ENCODE assay signal across 8 cellular contexts in genomic region chr14:103527408-103528157, GRCh38. TPM values are rescaled to one million over a fixed set of nuclear protein-coding genes. Genes with fewer than 3 reads are reported as not detected.
A peak's percentile ranks its signal among the peaks of the same experiment; 100 is the strongest.
DNase-seq lines count a peak whose midpoint lies in the region; ATAC-seq and TF ChIP-seq lines count a peak whose summit lies in the region.

No MANE protein-coding gene starts in this region.

- DNase-seq in SIG-M5 treated with dmso at 0.1 percent for 504 hours (lab: John Stamatoyannopoulos, UW; ENCODE audit: unreplicated experiment): peak; percentile 32
- DNase-seq in SIG-M5 (lab: John Stamatoyannopoulos, UW): no peak
- DNase-seq in HCT116 (ENCODE audit: low read depth, low spot score): no peak
- DNase-seq in RWPE2 (ENCODE audit: low spot score): no peak
- DNase-seq in fibroblast of mammary gland (ENCODE audit: low read depth): peak; percentile 82
- DNase-seq in stimulated activated CD8-positive, alpha-beta memory T cell treated with anti-CD3 and anti-CD28 coated beads, Interleukin-15, amount 100 ng/mL, for 48 hours (ENCODE audit: low read depth in 2 of 2): peak; percentile 34 to 36
- no peak for DNase-seq in NCI-H1105 (lab: John Stamatoyannopoulos, UW)
- DNase-seq in NCI-H226: no peak

- no peak for ATAC-seq in HCT116
- ATAC-seq in RWPE2 (ENCODE audit: low read depth): no peak

- intact Hi-C loops in HCT116 (cut with micrococcal nuclease): no loop called here

- TF ChIP-seq RAD21 in HCT116 (IDR thresholded peaks at IDR 0.05; ENCODE audit: low read depth): no peak

- RAD21 ChIA-PET in HCT116 (lab: Charles Lee; ENCODE audit: low non-redundant PET in 1 of 2, low total read pairs in 2 of 2, uncharacterized antibody in 2 of 2, unreplicated experiment in 2 of 2): no interaction called here

- no peaks in the 10 kb centered on the region for H4K20me1 ChIP-seq in HCT116 (ENCODE audit: insufficient read depth)

- H3K27ac ChIP-seq in HCT116 (ENCODE audit: low read depth, low read length) (peak overlapping the region; percentile 55; the same call in 1 of the 2 replicates), RWPE2 (ENCODE audit: poor library complexity, severe bottlenecking) (peak overlapping the region; percentile 33)

- peaks cover 15 to 40% of the 10 kb centered on the region in 2 experiments; a peak in 3 of 4 replicates for H3K4me1 ChIP-seq in HCT116 (ENCODE audit: control insufficient read depth in 1 of 2, insufficient read depth in 2 of 2, low read length in 2 of 2)
- H3K4me1 ChIP-seq in RWPE2 (ENCODE audit: insufficient read depth, poor library complexity, severe bottlenecking): peaks cover 6% of the 10 kb centered on the region

- H3K4me3 ChIP-seq in HCT116 (replicated peaks in 1 of 2; ENCODE audit: low read depth in 1 of 2, low read length in 2 of 2) (peak overlapping the region in 1 of 2 experiments; percentile 97; a peak in 3 of 4 replicates), RWPE2 (ENCODE audit: severe bottlenecking) (no peak overlapping the region), fibroblast of mammary gland (ENCODE audit: control insufficient read depth, low read depth, low read length) (peak overlapping the region; percentile 52)

- TF ChIP-seq CTCF in HCT116 (IDR thresholded peaks at IDR 0.05 in 2 of 3, conservative IDR thresholded peaks at IDR 0.05 in 1 of 3; ENCODE audit: borderline replicate concordance in 1 of 3, insufficient read depth in 1 of 3, low read depth in 2 of 3, low read length in 2 of 3) (no peak), RWPE2 (IDR thresholded peaks at IDR 0.05; ENCODE audit: poor library complexity, severe bottlenecking) (no peak), fibroblast of mammary gland (conservative IDR thresholded peaks at IDR 0.05; ENCODE audit: control insufficient read depth, insufficient read depth, low read depth, low read length) (no peak)

- CTCF ChIA-PET in HCT116 (lab: Charles Lee): interaction anchor here (2.9 kb wide), 1 partner anchor 8 kb away, joined by 16 read pairs; no protein-coding TSS in a partner anchor

- BruUV-seq in HCT116 (replicated peaks; lab: Mats Ljungman, UMichigan): no TSS peak

- TF ChIP-seq POLR2A in HCT116 (IDR thresholded peaks at IDR 0.05; ENCODE audit: borderline replicate concordance, extremely low read depth, insufficient read depth, insufficient read length): no peak

- H3K79me2 ChIP-seq in HCT116 (ENCODE audit: insufficient read depth, low read length): peaks cover 30% of the 10 kb centered on the region

- H3K9me3 ChIP-seq in HCT116 (ENCODE audit: control insufficient read depth in 1 of 2, insufficient read depth in 1 of 2, low read depth in 1 of 2, low read length in 2 of 2) (no peaks in the 10 kb centered on the region), RWPE2 (ENCODE audit: severe bottlenecking) (no peaks in the 10 kb centered on the region)

- POLR2A ChIA-PET in HCT116 (lab: Charles Lee): interaction anchor here (0.6 to 1.4 kb wide), 2 partner anchors 26 to 243 kb away, joined by 3 to 5 read pairs; no protein-coding TSS in a partner anchor

- no peaks in the 10 kb centered on the region for H3K9me2 ChIP-seq in HCT116 (ENCODE audit: insufficient read depth)

- no peak overlapping the region for H2AFZ ChIP-seq in HCT116 (ENCODE audit: low read depth, low read length, poor library complexity, severe bottlenecking)

- peak overlapping the region; percentile 96; the same call in 1 of the 2 replicates for H3K9ac ChIP-seq in HCT116 (ENCODE audit: low read length)

- H3K4me2 ChIP-seq in HCT116 (ENCODE audit: low read length): peak overlapping the region; percentile 96

- H3K36me3 ChIP-seq in HCT116 (ENCODE audit: control insufficient read depth in 1 of 2, insufficient read depth in 2 of 2, low read length in 2 of 2) (peaks cover 0 to 14% of the 10 kb centered on the region in 2 experiments; a peak in 1 of 4 replicates), RWPE2 (ENCODE audit: low read depth) (peaks cover 12% of the 10 kb centered on the region)

- no peaks in the 10 kb centered on the region for H3K27me3 ChIP-seq in HCT116 (ENCODE audit: insufficient read depth, low read length)
- peaks cover 7% of the 10 kb centered on the region for H3K27me3 ChIP-seq in RWPE2 (ENCODE audit: insufficient read depth, poor library complexity, severe bottlenecking)

TF ChIP-seq in HCT116, 20 proteins besides CTCF, POLR2A, EP300 and RAD21:
- no peak for TF ChIP-seq SIN3A (IDR thresholded peaks at IDR 0.05; ENCODE audit: low read depth)
- no peak for TF ChIP-seq FOSL1 (IDR thresholded peaks at IDR 0.05; ENCODE audit: low read depth)
- no peak for TF ChIP-seq ELF1 (IDR thresholded peaks at IDR 0.05; ENCODE audit: borderline replicate concordance, low read depth)
- no peak for TF ChIP-seq CEBPB (IDR thresholded peaks at IDR 0.05; ENCODE audit: low read depth)
- no peak for TF ChIP-seq REST (IDR thresholded peaks at IDR 0.05; ENCODE audit: low read depth)
- no peak for TF ChIP-seq SP1 (IDR thresholded peaks at IDR 0.05; ENCODE audit: low read depth)
- TF ChIP-seq ZNF274 (IDR thresholded peaks at IDR 0.05; ENCODE audit: low read depth, low read length): no peak
- TF ChIP-seq EGR1 (IDR thresholded peaks at IDR 0.05; ENCODE audit: low read depth): no peak
- no peak for TF ChIP-seq CBX3 (IDR thresholded peaks at IDR 0.05; ENCODE audit: low read depth)
- no peak for TF ChIP-seq ZBTB33 (IDR thresholded peaks at IDR 0.05; ENCODE audit: extremely low read depth, insufficient replicate concordance, low read length)

RNA-seq across cellular contexts. Expression of gene TRMT61A, which starts 1.4 kb away (rescaled TPM):
- 14.9 TPM for total RNA-seq in HCT116 (2021; ENCODE audit: unreplicated experiment)
- polyA plus RNA-seq in HCT116 (2012): 8.4 and 8.5 TPM in 2 replicates

RNA-seq across cellular contexts. Expression of gene CKB, which starts 5.0 kb away (rescaled TPM):
- 605 TPM for total RNA-seq in HCT116 (2021; ENCODE audit: unreplicated experiment)
- polyA plus RNA-seq in HCT116 (2012): 804 and 838 TPM in 2 replicates

RNA-seq across cellular contexts. Expression of gene BAG5, which starts 34.9 kb away (rescaled TPM):
- total RNA-seq in HCT116 (2021; ENCODE audit: unreplicated experiment): 27.0 TPM
- polyA plus RNA-seq in HCT116 (2012): 8.0 and 10.5 TPM in 2 replicates

RNA-seq across cellular contexts. Expression of gene COA8, which starts 35.2 kb away (rescaled TPM):
- total RNA-seq in HCT116 (2021; ENCODE audit: unreplicated experiment): 29.4 TPM
- polyA plus RNA-seq in HCT116 (2012): 15.6 and 18.0 TPM in 2 replicates

Comparison
In these comparisons a context has a peak if more than half of its experiments do, and no peak if none do; other contexts are left out.
1. DNase-seq: peak in SIG-M5 treated with dmso at 0.1 percent for 504 hours (single experiment), fibroblast of mammary gland (single experiment) and stimulated activated CD8-positive, alpha-beta memory T cell treated with anti-CD3 and anti-CD28 coated beads, Interleukin-15, amount 100 ng/mL, for 48 hours (2 of 2); none in SIG-M5 (single experiment), HCT116 (single experiment), RWPE2 (single experiment), NCI-H1105 (single experiment) and NCI-H226 (single experiment).